1 cellular context compared by ENCODE assay signal in genomic region chr15:65384895-65385867, GRCh38.
A peak's percentile ranks its signal among the peaks of the same experiment; 100 is the strongest.
TF ChIP-seq lines count a peak whose summit lies in the region.

No MANE protein-coding gene starts in this region.

TF ChIP-seq in HepG2, 621 proteins besides CTCF, POLR2A, EP300 and RAD21 (continued from another document and continues in another):
- TF ChIP-seq ZBED4 (CRISPR knock-in tag; IDR thresholded peaks at IDR 0.05; ENCODE audit: borderline replicate concordance) (peak; percentile 96), MAX (IDR thresholded peaks at IDR 0.05) (peak; percentile 93), ZFAT (CRISPR knock-in tag; conservative IDR thresholded peaks at IDR 0.05) (no peak), FOXC1 (CRISPR knock-in tag; IDR thresholded peaks at IDR 0.05; ENCODE audit: borderline replicate concordance) (peak; percentile 34; the same call in 1 of the 2 replicates), REPIN1 (CRISPR knock-in tag; IDR thresholded peaks at IDR 0.05; ENCODE audit: borderline replicate concordance, low read depth) (peak; percentile 33; the same call in 1 of the 2 replicates), SMAD9 (CRISPR knock-in tag; IDR thresholded peaks at IDR 0.05) (no peak), TCF7 (IDR thresholded peaks at IDR 0.05; ENCODE audit: low read depth) (no peak), RBM39 (IDR thresholded peaks at IDR 0.05; ENCODE audit: low read depth, low read length, poor library complexity, severe bottlenecking) (peak; percentile 15), ZNF784 (CRISPR knock-in tag; IDR thresholded peaks at IDR 0.05; ENCODE audit: borderline replicate concordance) (peak; percentile 15; the same call in 1 of the 2 replicates), GZF1 (CRISPR knock-in tag; IDR thresholded peaks at IDR 0.05) (peak; percentile 65; the same call in 1 of the 2 replicates), THAP7 (CRISPR knock-in tag; IDR thresholded peaks at IDR 0.05) (peak; percentile 76), ZNF672 (CRISPR knock-in tag; IDR thresholded peaks at IDR 0.05) (peak; percentile 40; the same call in 1 of the 2 replicates), ELK4 (CRISPR knock-in tag; IDR thresholded peaks at IDR 0.05; ENCODE audit: borderline replicate concordance) (no peak), ZNF138 (CRISPR knock-in tag; IDR thresholded peaks at IDR 0.05; ENCODE audit: low read depth) (no peak), ZFP91 (CRISPR knock-in tag; IDR thresholded peaks at IDR 0.05; ENCODE audit: borderline replicate concordance) (peak; percentile 67; the same call in 1 of the 2 replicates), HOXA3 (CRISPR knock-in tag; IDR thresholded peaks at IDR 0.05) (peak; percentile 73), ZNF619 (CRISPR knock-in tag; IDR thresholded peaks at IDR 0.05) (no peak), ATM (IDR thresholded peaks at IDR 0.05; ENCODE audit: borderline replicate concordance) (no peak), ZMYM3 (CRISPR knock-in tag; IDR thresholded peaks at IDR 0.05) (peak; percentile 19; the same call in 1 of the 2 replicates), PHF21A (CRISPR knock-in tag; IDR thresholded peaks at IDR 0.05) (peak; percentile 94), ZNF34 (CRISPR knock-in tag; IDR thresholded peaks at IDR 0.05; ENCODE audit: borderline replicate concordance) (0 out of 2 replicates have a peak, but pooled peaks have one; percentile 49), MXI1 (IDR thresholded peaks at IDR 0.05; ENCODE audit: borderline replicate concordance, low read depth, low read length) (peak; percentile 83; the same call in 2 of the 3 replicates), LBX2 (CRISPR knock-in tag; IDR thresholded peaks at IDR 0.05; ENCODE audit: borderline replicate concordance) (0 out of 2 replicates have a peak, but pooled peaks have one; percentile 3), ARNT2 (CRISPR knock-in tag; IDR thresholded peaks at IDR 0.05; ENCODE audit: low read depth) (0 out of 2 replicates have a peak, but pooled peaks have one; percentile 53), ZNF317 (CRISPR knock-in tag; IDR thresholded peaks at IDR 0.05) (0 out of 2 replicates have a peak, but pooled peaks have one; percentile 38), SMARCE1 (IDR thresholded peaks at IDR 0.05; ENCODE audit: borderline replicate concordance) (no peak), REST (IDR thresholded peaks at IDR 0.05; ENCODE audit: borderline replicate concordance in 1 of 2, low read depth in 1 of 2, low read length in 2 of 2) (0 out of 4 replicates have a peak, but pooled peaks of 1 of the 2 experiments have one; percentile 10), ELF3 (CRISPR knock-in tag; IDR thresholded peaks at IDR 0.05) (no peak; the same call in 1 of the 2 replicates), ETV5 (CRISPR knock-in tag; IDR thresholded peaks at IDR 0.05; ENCODE audit: borderline replicate concordance) (0 out of 2 replicates have a peak, but pooled peaks have one; percentile 9), ZSCAN5A (CRISPR knock-in tag; IDR thresholded peaks at IDR 0.05; ENCODE audit: borderline replicate concordance) (0 out of 2 replicates have a peak, but pooled peaks have one; percentile 60), TGIF2 (CRISPR knock-in tag; IDR thresholded peaks at IDR 0.05) (peak; percentile 81), ZNF350 (CRISPR knock-in tag; IDR thresholded peaks at IDR 0.05; ENCODE audit: borderline replicate concordance, low read depth) (peak; percentile 69), ZNF609 (CRISPR knock-in tag; IDR thresholded peaks at IDR 0.05; ENCODE audit: borderline replicate concordance) (peak; percentile 67), NR0B2 (CRISPR knock-in tag; IDR thresholded peaks at IDR 0.05) (peak; percentile 71), RFXANK (CRISPR knock-in tag; IDR thresholded peaks at IDR 0.05) (peak; percentile 67; the same call in 1 of the 2 replicates), ZNF563 (CRISPR knock-in tag; IDR thresholded peaks at IDR 0.05) (peak; percentile 91; the same call in 1 of the 2 replicates), ZNF160 (CRISPR knock-in tag; IDR thresholded peaks at IDR 0.05) (no peak)
